ENCODE assay signal across 10 cellular contexts in the genomic region with DNA sequence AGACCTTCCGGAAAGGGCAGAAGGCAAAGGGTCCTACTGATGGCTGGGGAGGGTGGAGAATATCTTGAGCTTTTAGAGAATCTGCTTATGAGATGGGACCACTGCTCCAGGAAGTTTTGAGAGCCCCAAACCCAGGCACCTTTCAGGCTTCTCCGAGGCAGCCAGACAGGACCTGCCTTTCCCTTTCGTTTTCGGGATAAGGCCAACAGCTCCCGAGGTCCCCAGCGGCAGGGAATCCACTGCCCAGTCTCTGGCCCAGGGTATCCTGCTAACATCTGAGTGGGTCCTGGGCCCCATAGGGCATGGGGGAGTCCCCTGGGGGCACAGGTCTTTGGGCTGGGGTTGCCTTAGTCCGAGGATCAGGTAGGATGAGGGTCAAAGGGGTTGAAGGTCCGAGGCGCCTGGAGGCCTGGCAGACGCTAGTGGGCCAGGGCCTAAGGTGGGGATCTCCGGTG. TPM values are rescaled to one million over a fixed set of nuclear protein-coding genes. Genes with fewer than 3 reads are reported as not detected.
DNase-seq lines count a peak whose midpoint lies in the region; TF ChIP-seq lines count a peak whose summit lies in the region.
"Had no signal": no experiment of that assay in that cellular context is flagged by ENCODE, and none has a peak within 500 bp of the region (broad histone marks: within the 10 kb centered on the region; RNA-seq: fewer than 3 reads in every experiment).

No MANE protein-coding gene starts in this region.

- no peak for TF ChIP-seq EP300 in sigmoid colon (IDR thresholded peaks at IDR 0.05)

- no peak for DNase-seq in WERI-Rb-1
- DNase-seq in hepatic stellate cell (ENCODE audit: low spot score): peak; percentile 55
- DNase-seq in sigmoid colon: no peak
- no peak for DNase-seq in germinal center (ENCODE audit: low spot score)
- no peak for DNase-seq in SKM-1 (lab: John Stamatoyannopoulos, UW; ENCODE audit: unreplicated experiment)
- DNase-seq in caudate nucleus (lab: John Stamatoyannopoulos, UW): no peak
- DNase-seq in EL: no peak
- DNase-seq: activated CD4-positive, alpha-beta T cell treated with anti-CD3 and anti-CD28 coated beads, Interleukin-2, amount 50 U/mL, for 4 hours; NCI-H2081 had no signal

- 5 to 8% methylated on average over 11 of the region's 11 CpGs for WGBS in sigmoid colon, 2 donors

- H3K9me3 ChIP-seq in WERI-Rb-1 (ENCODE audit: severe bottlenecking) (no peaks in the 10 kb centered on the region), sigmoid colon (no peaks in the 10 kb centered on the region)

- H3K4me3 ChIP-seq in GM12875 (ENCODE audit: low read depth, low read length): peak overlapping the region; percentile 68
- H3K4me3 ChIP-seq in WERI-Rb-1 (ENCODE audit: low read depth, low read length): no peak overlapping the region
- H3K4me3 ChIP-seq in sigmoid colon: peak overlapping the region in 3 of 4 donors; percentile 17 to 30 (median 19)

- no peak for TF ChIP-seq POLR2A in sigmoid colon (IDR thresholded peaks at IDR 0.05)

- TF ChIP-seq CTCF in GM12875 (IDR thresholded peaks at IDR 0.05; ENCODE audit: borderline replicate concordance, insufficient read depth, low read depth, low read length) (no peak), WERI-Rb-1 (IDR thresholded peaks at IDR 0.05; ENCODE audit: low read depth, low read length) (no peak), sigmoid colon (IDR thresholded peaks at IDR 0.05) (no peak)

- peaks cover 47% of the 10 kb centered on the region for H3K36me3 ChIP-seq in WERI-Rb-1
- H3K36me3 ChIP-seq in sigmoid colon: no peaks in the 10 kb centered on the region

- peaks cover 0 to 58% (median 52%) of the 10 kb centered on the region in 4 donors for H3K4me1 ChIP-seq in sigmoid colon

- H3K27ac ChIP-seq in WERI-Rb-1 (peak overlapping the region; percentile 91), sigmoid colon (peak overlapping the region in 1 of 4 donors; percentile 71), caudate nucleus (ENCODE audit: low read depth, low read length) (no peak overlapping the region)

- intact Hi-C loops in sigmoid colon (cut with DNase I): loop anchor here (5.0 kb wide), 1 partner anchor 162 kb away; no protein-coding TSS in a partner anchor

- H3K27me3 ChIP-seq in WERI-Rb-1 (ENCODE audit: insufficient read depth, low read depth, severe bottlenecking) (no peaks in the 10 kb centered on the region), sigmoid colon (peaks cover 75 to 95% (median 93%) of the 10 kb centered on the region in 3 donors)

RNA-seq across cellular contexts. Expression of gene PITX1, which starts 3.3 kb away (rescaled TPM):
- total RNA-seq in sigmoid colon: 1 to 10 TPM; 1.6 to 5.8 (median 3.5) TPM
- 1 to 10 TPM; 6.0 to 7.2 (median 6.3) TPM for polyA plus RNA-seq in sigmoid colon
